Comparison of ENCODE assay signal across 1 cellular context in the genomic region with DNA sequence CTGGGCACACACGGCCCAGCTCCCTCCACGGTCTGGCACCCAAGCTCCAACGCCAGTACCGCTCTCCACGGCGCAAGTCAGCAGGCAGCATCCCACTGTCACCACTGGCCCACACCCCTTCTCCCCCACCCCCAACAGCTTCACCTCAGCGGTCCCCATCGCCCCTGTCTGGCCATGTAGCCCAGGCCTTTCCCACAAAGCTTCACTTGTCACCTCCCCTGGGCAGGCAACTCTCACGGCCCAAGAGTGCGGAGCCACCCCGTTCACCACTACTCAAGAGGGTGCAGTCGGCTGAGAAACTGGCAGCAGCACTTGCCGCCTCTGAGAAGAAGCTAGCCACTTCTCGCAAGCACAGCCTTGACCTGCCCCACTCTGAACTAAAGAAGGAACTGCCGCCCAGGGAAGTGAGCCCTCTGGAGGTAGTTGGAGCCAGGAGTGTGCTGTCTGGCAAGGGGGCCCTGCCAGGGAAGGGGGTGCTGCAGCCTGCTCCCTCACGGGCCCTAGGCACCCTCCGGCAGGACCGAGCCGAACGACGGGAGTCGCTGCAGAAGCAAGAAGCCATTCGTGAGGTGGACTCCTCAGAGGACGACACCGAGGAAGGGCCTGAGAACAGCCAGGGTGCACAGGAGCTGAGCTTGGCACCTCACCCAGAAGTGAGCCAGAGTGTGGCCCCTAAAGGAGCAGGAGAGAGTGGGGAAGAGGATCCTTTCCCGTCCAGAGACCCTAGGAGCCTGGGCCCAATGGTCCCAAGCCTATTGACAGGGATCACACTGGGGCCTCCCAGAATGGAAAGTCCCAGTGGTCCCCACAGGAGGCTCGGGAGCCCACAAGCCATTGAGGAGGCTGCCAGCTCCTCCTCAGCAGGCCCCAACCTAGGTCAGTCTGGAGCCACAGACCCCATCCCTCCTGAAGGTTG.
TF ChIP-seq lines count a peak whose summit lies in the region.

No MANE protein-coding gene starts in this region.

TF ChIP-seq in HepG2, 621 proteins besides CTCF, POLR2A, EP300 and RAD21:
- TF ChIP-seq GABPA (IDR thresholded peaks at IDR 0.05; ENCODE audit: low read depth, low read length) (no peak), GABPA (CRISPR knock-in tag; IDR thresholded peaks at IDR 0.05; ENCODE audit: low read depth) (no peak), AGO2 (optimal IDR thresholded peaks at IDR 0.05; ENCODE audit: low read depth, low read length) (peak; percentile 36), KAT8 (CRISPR knock-in tag; IDR thresholded peaks at IDR 0.05) (no peak)
TF ChIP-seq in HepG2: peak in this region for 1.
